Comparison of ENCODE assay signal across 19 cellular contexts in genomic region chr9:123251324-123251723, GRCh38.
"Had no signal": no experiment of that assay in that cellular context is flagged by ENCODE, and none has a peak within 500 bp of the region (broad histone marks: within the 10 kb centered on the region; RNA-seq: fewer than 3 reads in every experiment).

No MANE protein-coding gene starts in this region.

- H3K4me1 ChIP-seq: ascending aorta had no signal

- H3K27me3 Mint-ChIP-seq: activated T-helper 17 cell treated with anti-CD3 and anti-CD28 coated beads, Interleukin-2, amount 50 U/mL, for 72 hours; T-cell had no signal

- H3K9me3 ChIP-seq: ascending aorta, gastrocnemius medialis, transverse colon had no signal

- H3K4me3 ChIP-seq: ascending aorta, dorsolateral prefrontal cortex, gastrocnemius medialis, heart right ventricle, smooth muscle cell, transverse colon had no signal

- H3K4me3 Mint-ChIP-seq: activated T-helper 17 cell treated with anti-CD3 and anti-CD28 coated beads, Interleukin-2, amount 50 U/mL, for 72 hours; nephron; T-cell had no signal

- ATAC-seq: activated T-helper 17 cell treated with anti-CD3 and anti-CD28 coated beads, Interleukin-2, amount 50 U/mL, for 72 hours; gastrocnemius medialis; stimulated activated naive CD8-positive, alpha-beta T cell treated with anti-CD3 and anti-CD28 coated beads, Interleukin-15, Interleukin-2, amounts not matched to agents 100 U/mL and 50 U/mL, for 24 hours; T-cell had no signal

- H3K27ac ChIP-seq: ascending aorta, dorsolateral prefrontal cortex, gastrocnemius medialis, heart right ventricle had no signal

- H3K27me3 ChIP-seq: ascending aorta, dorsolateral prefrontal cortex, gastrocnemius medialis, heart right ventricle, transverse colon had no signal

- FAIRE-seq: bronchial epithelial cell had no signal

- H3K27ac Mint-ChIP-seq: activated T-helper 17 cell treated with anti-CD3 and anti-CD28 coated beads, Interleukin-2, amount 50 U/mL, for 72 hours; nephron; T-cell had no signal

- H3K9me3 Mint-ChIP-seq: activated T-helper 17 cell treated with anti-CD3 and anti-CD28 coated beads, Interleukin-2, amount 50 U/mL, for 72 hours; T-cell had no signal

- H3K36me3 ChIP-seq: ascending aorta, gastrocnemius medialis, heart right ventricle, transverse colon had no signal

- H3K4me1 Mint-ChIP-seq: activated T-helper 17 cell treated with anti-CD3 and anti-CD28 coated beads, Interleukin-2, amount 50 U/mL, for 72 hours had no signal

- DNase-seq: activated CD4-positive, CD25-positive, alpha-beta regulatory T cell treated with anti-CD3 and anti-CD28 coated beads, Interleukin-2, amount 50 U/mL, for 72 hours; activated naive CD4-positive, alpha-beta T cell treated with Interleukin-2 at 50 U/mL for 16 hours; gastrocnemius medialis; heart right ventricle; left cardiac atrium; mesenchymal stem cell; nucleus accumbens; stimulated activated CD4-positive, alpha-beta T cell treated with anti-CD3 and anti-CD28 coated beads, Interleukin-4, amount 100 ng/mL, for 4 hours; stimulated activated CD8-positive, alpha-beta memory T cell treated with anti-CD3 and anti-CD28 coated beads, Interleukin-4, amount 100 ng/mL, for 48 hours; stimulated activated naive CD8-positive, alpha-beta T cell treated with anti-CD3 and anti-CD28 coated beads, Interleukin-15, Interleukin-2, amounts not matched to agents 100 U/mL and 50 U/mL, for 24 hours; T-cell; T-helper 9 cell had no signal
